Comparison of ENCODE assay signal across 8 cellular contexts in the genomic region with DNA sequence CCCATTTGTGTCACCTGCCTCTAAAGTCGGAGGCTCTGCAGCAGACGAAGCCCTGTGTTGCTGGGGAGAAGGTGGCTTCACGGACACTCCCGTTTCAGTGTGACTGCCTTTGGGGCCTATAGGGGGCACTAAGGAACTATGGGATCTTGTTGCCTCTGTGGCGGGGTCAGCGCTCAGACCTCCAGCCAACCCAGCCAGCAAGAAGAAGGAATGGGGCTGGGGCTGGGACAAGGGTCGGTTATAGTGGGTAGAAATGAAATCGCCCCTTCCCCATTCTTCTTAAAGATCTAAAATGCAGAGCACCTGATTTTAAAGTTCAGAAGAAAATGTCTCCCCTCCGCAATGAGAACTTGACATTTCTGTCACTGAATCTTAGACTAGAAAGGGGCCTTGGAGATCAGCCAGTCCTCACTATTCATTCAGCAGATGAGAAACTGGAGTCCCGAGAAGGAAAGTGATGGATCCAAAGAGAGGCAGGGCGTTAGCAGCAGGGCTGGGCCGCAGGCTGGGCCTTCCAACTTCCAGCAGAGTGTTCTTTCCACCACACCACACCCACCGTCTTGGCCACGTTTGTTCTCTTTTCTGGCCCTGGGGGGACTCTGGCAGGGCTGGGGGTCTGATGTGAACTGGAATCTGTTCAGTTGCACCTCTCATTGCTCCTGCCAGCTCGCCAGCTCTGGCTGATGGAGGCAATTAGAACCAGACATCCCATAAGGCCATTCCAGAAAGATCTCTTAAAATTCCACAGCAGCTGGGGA.
DNase-seq lines count a peak whose midpoint lies in the region; ATAC-seq and TF ChIP-seq lines count a peak whose summit lies in the region.

No MANE protein-coding gene starts in this region.

- peak; percentile 99 for TF ChIP-seq RAD21 in HCT116 (IDR thresholded peaks at IDR 0.05; ENCODE audit: low read depth)

- TF ChIP-seq CTCF in HCT116 (IDR thresholded peaks at IDR 0.05 in 2 of 3, conservative IDR thresholded peaks at IDR 0.05 in 1 of 3; ENCODE audit: borderline replicate concordance in 1 of 3, insufficient read depth in 1 of 3, low read depth in 2 of 3, low read length in 2 of 3) (peak; percentile 67 to 93 (median 90); a peak in 5 of 6 replicates), NB4 (IDR thresholded peaks at IDR 0.05; ENCODE audit: low read depth, low read length) (peak; percentile 79), WERI-Rb-1 (IDR thresholded peaks at IDR 0.05; ENCODE audit: low read depth, low read length) (peak; percentile 70), parathyroid adenoma (IDR thresholded peaks at IDR 0.05) (peak; percentile 35)

- H3K4me1 ChIP-seq in HCT116 (ENCODE audit: control insufficient read depth in 1 of 2, insufficient read depth in 2 of 2, low read length in 2 of 2), result peaks cover 7 to 38% of the 10 kb centered on the region in 2 experiments
- H3K4me1 ChIP-seq in parathyroid adenoma, result peaks cover 22% of the 10 kb centered on the region
- H3K4me1 ChIP-seq in effector memory CD4-positive, alpha-beta T cell (ENCODE audit: control insufficient read depth, insufficient read depth, low read length, poor library complexity, severe bottlenecking), result no peaks in the 10 kb centered on the region

- H3K4me3 ChIP-seq in HCT116 (replicated peaks in 1 of 2; ENCODE audit: low read depth in 1 of 2, low read length in 2 of 2), result no peak overlapping the region
- no peak overlapping the region for H3K4me3 ChIP-seq in NB4 (ENCODE audit: low read depth, low read length)
- no peak overlapping the region for H3K4me3 ChIP-seq in WERI-Rb-1 (ENCODE audit: low read depth, low read length)
- H3K4me3 ChIP-seq in parathyroid adenoma (ENCODE audit: low read depth, low read length), result no peak overlapping the region
- no peak overlapping the region for H3K4me3 ChIP-seq in effector memory CD4-positive, alpha-beta T cell (ENCODE audit: insufficient read depth, low read depth, low read length, poor library complexity, severe bottlenecking)

- H2AFZ ChIP-seq in HCT116 (ENCODE audit: low read depth, low read length, poor library complexity, severe bottlenecking) (peak overlapping the region; percentile 54), parathyroid adenoma (no peak overlapping the region)

- peak; percentile 14 for DNase-seq in activated CD4-positive, alpha-beta T cell treated with anti-CD3 and anti-CD28 coated beads, Interleukin-2, amount 10 ng/mL, durations not matched to agents 7 days and 5 days
- no peak for DNase-seq in activated CD4-positive, alpha-beta T cell treated with anti-CD3 and anti-CD28 coated beads, Interleukin-2, amount 50 U/mL, for 1 hour
- DNase-seq in HCT116 (ENCODE audit: low read depth, low spot score) (peak; percentile 51), NB4 (ENCODE audit: low read depth) (peak; percentile 74), WERI-Rb-1 (peak; percentile 39), germinal center (ENCODE audit: low spot score) (peak; percentile 84)
- no peak for DNase-seq in effector memory CD4-positive, alpha-beta T cell

- no peaks in the 10 kb centered on the region for H3K9me2 ChIP-seq in HCT116 (ENCODE audit: insufficient read depth)

- H3K4me3 Mint-ChIP-seq in activated CD4-positive, alpha-beta T cell treated with anti-CD3 and anti-CD28 coated beads, Interleukin-2, amount 10 ng/mL, durations not matched to agents 7 days and 5 days, result no peak overlapping the region

- no TSS peak for BruUV-seq in HCT116 (replicated peaks; lab: Mats Ljungman, UMichigan)

- H3K4me1 Mint-ChIP-seq in activated CD4-positive, alpha-beta T cell treated with anti-CD3 and anti-CD28 coated beads, Interleukin-2, amount 10 ng/mL, durations not matched to agents 7 days and 5 days, result peaks cover 4% of the 10 kb centered on the region

- no peak overlapping the region for H3K27ac ChIP-seq in HCT116 (ENCODE audit: low read depth, low read length)
- no peak overlapping the region for H3K27ac ChIP-seq in WERI-Rb-1
- H3K27ac ChIP-seq in parathyroid adenoma, result no peak overlapping the region
- no peak overlapping the region for H3K27ac ChIP-seq in effector memory CD4-positive, alpha-beta T cell (ENCODE audit: insufficient read depth, low read length, poor library complexity, severe bottlenecking)

- H3K9ac ChIP-seq in HCT116 (ENCODE audit: low read length), result no peak overlapping the region
- no peak overlapping the region for H3K9ac ChIP-seq in parathyroid adenoma

- TF ChIP-seq POLR2A in HCT116 (IDR thresholded peaks at IDR 0.05; ENCODE audit: borderline replicate concordance, extremely low read depth, insufficient read depth, insufficient read length) (no peak), NB4 (IDR thresholded peaks at IDR 0.05; ENCODE audit: extremely low read depth, insufficient read length) (no peak)

- no peak overlapping the region for H3K27ac Mint-ChIP-seq in activated CD4-positive, alpha-beta T cell treated with anti-CD3 and anti-CD28 coated beads, Interleukin-2, amount 10 ng/mL, durations not matched to agents 7 days and 5 days

- intact Hi-C loops in HCT116 (cut with micrococcal nuclease), result loop anchor here (1.0 to 2.0 kb wide), 3 partner anchors 214 to 526 kb away; no protein-coding TSS in a partner anchor

- no peaks in the 10 kb centered on the region for H3K9me3 Mint-ChIP-seq in activated CD4-positive, alpha-beta T cell treated with anti-CD3 and anti-CD28 coated beads, Interleukin-2, amount 10 ng/mL, durations not matched to agents 7 days and 5 days

- ATAC-seq in HCT116, result peak; percentile 93

- POLR2A ChIA-PET in activated CD4-positive, alpha-beta T cell treated with anti-CD3 and anti-CD28 coated beads, Interleukin-2, amount 10 ng/mL, durations not matched to agents 7 days and 5 days (lab: Charles Lee), result no interaction called here
- POLR2A ChIA-PET in HCT116 (lab: Charles Lee), result no interaction called here

- peak overlapping the region; percentile 25 for H3K4me2 ChIP-seq in HCT116 (ENCODE audit: low read length)
- no peak overlapping the region for H3K4me2 ChIP-seq in parathyroid adenoma (ENCODE audit: low read length)

- CTCF ChIA-PET in activated CD4-positive, alpha-beta T cell treated with anti-CD3 and anti-CD28 coated beads, Interleukin-2, amount 10 ng/mL, durations not matched to agents 7 days and 5 days (lab: Charles Lee), result interaction anchor here (0.6 to 1.0 kb wide), 3 partner anchors 198 to 528 kb away, joined by 3 read pairs; no protein-coding TSS in a partner anchor
- CTCF ChIA-PET in HCT116 (lab: Charles Lee), result interaction anchor here (1.0 to 2.5 kb wide), 4 partner anchors 180 to 527 kb away, joined by 3 to 16 read pairs (median 3); no protein-coding TSS in a partner anchor

- RAD21 ChIA-PET in HCT116 (lab: Charles Lee; ENCODE audit: low non-redundant PET in 1 of 2, low total read pairs in 2 of 2, uncharacterized antibody in 2 of 2, unreplicated experiment in 2 of 2), result interaction anchor here (0.6 to 1.5 kb wide), 2 partner anchors 215 to 328 kb away, joined by 3 to 5 read pairs; no protein-coding TSS in a partner anchor

- H3K9me3 ChIP-seq in HCT116 (ENCODE audit: control insufficient read depth in 1 of 2, insufficient read depth in 1 of 2, low read depth in 1 of 2, low read length in 2 of 2) (no peaks in the 10 kb centered on the region), WERI-Rb-1 (ENCODE audit: severe bottlenecking) (no peaks in the 10 kb centered on the region), parathyroid adenoma (ENCODE audit: control insufficient read depth, low read length) (no peaks in the 10 kb centered on the region)
- no peaks in the 10 kb centered on the region for H3K9me3 ChIP-seq in effector memory CD4-positive, alpha-beta T cell (ENCODE audit: control insufficient read depth, low read length)

- H3K27me3 ChIP-seq in HCT116 (ENCODE audit: insufficient read depth, low read length) (peaks cover 18% of the 10 kb centered on the region; the same call in 1 of the 2 replicates), WERI-Rb-1 (ENCODE audit: insufficient read depth, low read depth, severe bottlenecking) (no peaks in the 10 kb centered on the region), parathyroid adenoma (ENCODE audit: control insufficient read depth, insufficient read depth, low read length) (no peaks in the 10 kb centered on the region)
- H3K27me3 ChIP-seq in effector memory CD4-positive, alpha-beta T cell (replicated peaks; ENCODE audit: control insufficient read depth, insufficient read depth, low read length, poor library complexity, severe bottlenecking), result no peaks in the 10 kb centered on the region

- H4K20me1 ChIP-seq in HCT116 (ENCODE audit: insufficient read depth), result no peaks in the 10 kb centered on the region

- H3K27me3 Mint-ChIP-seq in activated CD4-positive, alpha-beta T cell treated with anti-CD3 and anti-CD28 coated beads, Interleukin-2, amount 10 ng/mL, durations not matched to agents 7 days and 5 days, result peaks cover 25% of the 10 kb centered on the region

- no peaks in the 10 kb centered on the region for H3K36me3 Mint-ChIP-seq in activated CD4-positive, alpha-beta T cell treated with anti-CD3 and anti-CD28 coated beads, Interleukin-2, amount 10 ng/mL, durations not matched to agents 7 days and 5 days (ENCODE audit: low read depth)

- H3K36me3 ChIP-seq in HCT116 (ENCODE audit: control insufficient read depth in 1 of 2, insufficient read depth in 2 of 2, low read length in 2 of 2) (no peaks in the 10 kb centered on the region), WERI-Rb-1 (no peaks in the 10 kb centered on the region), parathyroid adenoma (ENCODE audit: control insufficient read depth, insufficient read depth, low read length) (no peaks in the 10 kb centered on the region)
- H3K36me3 ChIP-seq in effector memory CD4-positive, alpha-beta T cell (ENCODE audit: control insufficient read depth, insufficient read depth, low read length), result no peaks in the 10 kb centered on the region

- H3K79me2 ChIP-seq in HCT116 (ENCODE audit: insufficient read depth, low read length) (no peaks in the 10 kb centered on the region), parathyroid adenoma (no peaks in the 10 kb centered on the region)

TF ChIP-seq in HCT116, 20 proteins besides CTCF, POLR2A, EP300 and RAD21:
- TF ChIP-seq EZH2phosphoT487 (IDR thresholded peaks at IDR 0.05; ENCODE audit: borderline replicate concordance) (no peak), SIN3A (IDR thresholded peaks at IDR 0.05; ENCODE audit: low read depth) (no peak), JUND (IDR thresholded peaks at IDR 0.05) (no peak), YY1 (IDR thresholded peaks at IDR 0.05; ENCODE audit: extremely low read depth, insufficient replicate concordance, low read depth, low read length) (peak; percentile 41)

Comparison
In these comparisons a context has a peak if more than half of its experiments do, and no peak if none do; other contexts are left out.
1. DNase-seq: peak in activated CD4-positive, alpha-beta T cell treated with anti-CD3 and anti-CD28 coated beads, Interleukin-2, amount 10 ng/mL, durations not matched to agents 7 days and 5 days (single experiment), HCT116 (single experiment), NB4 (single experiment), WERI-Rb-1 (single experiment) and germinal center (single experiment); none in activated CD4-positive, alpha-beta T cell treated with anti-CD3 and anti-CD28 coated beads, Interleukin-2, amount 50 U/mL, for 1 hour (single experiment) and effector memory CD4-positive, alpha-beta T cell (0 of 3).
2. CTCF ChIP-seq: peak in every context shown above with its lines; median percentile 90 in HCT116; 79 in NB4; 70 in WERI-Rb-1; 35 in parathyroid adenoma.